In genomic region chr2:121709776-121710469, GRCh38 we compare ENCODE assay signal across 16 cellular contexts.
"Had no signal": no experiment of that assay in that cellular context is flagged by ENCODE, and none has a peak within 500 bp of the region (broad histone marks: within the 10 kb centered on the region; RNA-seq: fewer than 3 reads in every experiment).

No MANE protein-coding gene starts in this region.

- H3K4me1 ChIP-seq: breast epithelium, esophagus squamous epithelium, sigmoid colon, suprapubic skin had no signal

- H3K27me3 ChIP-seq: breast epithelium, dorsolateral prefrontal cortex, esophagus squamous epithelium, sigmoid colon, spleen, suprapubic skin had no signal

- H3K27ac ChIP-seq: breast epithelium, dorsolateral prefrontal cortex, esophagus squamous epithelium, sigmoid colon, spleen, suprapubic skin had no signal

- H3K27ac Mint-ChIP-seq: activated naive CD8-positive, alpha-beta T cell treated with anti-CD3 and anti-CD28 coated beads, Interleukin-2, amount 10 ng/mL, durations not matched to agents 7 days and 5 days; nephron progenitor cell; stimulated activated naive CD8-positive, alpha-beta T cell treated with anti-CD3 and anti-CD28 coated beads, Interleukin-15, Interleukin-2, amounts not matched to agents 100 ng/mL and 50 ng/mL, for 24 hours had no signal

- H3K4me3 ChIP-seq: breast epithelium, dorsolateral prefrontal cortex, esophagus squamous epithelium, sigmoid colon, spleen, suprapubic skin had no signal

- H3K27me3 Mint-ChIP-seq: stimulated activated naive CD8-positive, alpha-beta T cell treated with anti-CD3 and anti-CD28 coated beads, Interleukin-15, Interleukin-2, amounts not matched to agents 100 ng/mL and 50 ng/mL, for 24 hours had no signal

- H3K36me3 Mint-ChIP-seq: activated naive CD8-positive, alpha-beta T cell treated with anti-CD3 and anti-CD28 coated beads, Interleukin-2, amount 10 ng/mL, durations not matched to agents 7 days and 5 days had no signal

- H3K9me3 ChIP-seq: breast epithelium, esophagus squamous epithelium, sigmoid colon, spleen, suprapubic skin had no signal

- H3K36me3 ChIP-seq: breast epithelium, esophagus squamous epithelium, sigmoid colon, spleen, suprapubic skin had no signal

- H3K4me3 Mint-ChIP-seq: activated naive CD8-positive, alpha-beta T cell treated with anti-CD3 and anti-CD28 coated beads, Interleukin-2, amount 10 ng/mL, durations not matched to agents 7 days and 5 days; nephron progenitor cell; stimulated activated naive CD8-positive, alpha-beta T cell treated with anti-CD3 and anti-CD28 coated beads, Interleukin-15, Interleukin-2, amounts not matched to agents 100 ng/mL and 50 ng/mL, for 24 hours had no signal

- DNase-seq: activated CD4-positive, alpha-beta T cell treated with anti-CD3 and anti-CD28 coated beads, Interleukin-2, amount 50 U/mL, for 1 hour; activated CD8-positive, alpha-beta memory T cell treated with anti-CD3 and anti-CD28 coated beads for 24 hours; activated naive CD4-positive, alpha-beta T cell; activated naive CD8-positive, alpha-beta T cell treated with anti-CD3 and anti-CD28 coated beads, Interleukin-2, amount 10 ng/mL, durations not matched to agents 7 days and 5 days; esophagus squamous epithelium; glutamatergic neuron; hypothalamus; nephron progenitor cell; spleen; T-helper 9 cell; trophoblast cell had no signal

- H3K9me3 Mint-ChIP-seq: activated naive CD8-positive, alpha-beta T cell treated with anti-CD3 and anti-CD28 coated beads, Interleukin-2, amount 10 ng/mL, durations not matched to agents 7 days and 5 days; nephron progenitor cell; stimulated activated naive CD8-positive, alpha-beta T cell treated with anti-CD3 and anti-CD28 coated beads, Interleukin-15, Interleukin-2, amounts not matched to agents 100 ng/mL and 50 ng/mL, for 24 hours had no signal
